In genomic region chr14:68943107-68943506, GRCh38 we compare ENCODE assay signal across 1 cellular context.
TF ChIP-seq lines count a peak whose summit lies in the region.

No MANE protein-coding gene starts in this region.

TF ChIP-seq in IMR-90, 13 proteins besides CTCF, POLR2A, EP300 and RAD21 (continued from another document):
- TF ChIP-seq CHD1 (IDR thresholded peaks at IDR 0.05; ENCODE audit: low read depth, low read length), result no peak
